1 cellular context compared by ENCODE assay signal in genomic region chr12:86712425-86712843, GRCh38.
TF ChIP-seq lines count a peak whose summit lies in the region.

No MANE protein-coding gene starts in this region.

TF ChIP-seq in WTC11, 78 proteins besides CTCF, POLR2A, EP300 and RAD21 (continued from another document):
- TF ChIP-seq AFF4 (CRISPR knock-in tag; IDR thresholded peaks at IDR 0.05; ENCODE audit: borderline replicate concordance) (no peak), MAX (CRISPR knock-in tag; IDR thresholded peaks at IDR 0.05) (no peak), ATF3 (CRISPR knock-in tag; conservative IDR thresholded peaks at IDR 0.05) (no peak), ZBTB43 (CRISPR knock-in tag; IDR thresholded peaks at IDR 0.05) (no peak), AR (CRISPR knock-in tag; IDR thresholded peaks at IDR 0.05) (no peak), MLX (CRISPR knock-in tag; IDR thresholded peaks at IDR 0.05) (no peak), CREM (CRISPR knock-in tag; IDR thresholded peaks at IDR 0.05) (no peak), ATF1 (CRISPR knock-in tag; IDR thresholded peaks at IDR 0.05) (no peak), IRF2 (CRISPR knock-in tag; IDR thresholded peaks at IDR 0.05; ENCODE audit: borderline replicate concordance, low read depth) (no peak), ZNF423 (CRISPR knock-in tag; IDR thresholded peaks at IDR 0.05) (no peak), ZNF219 (CRISPR knock-in tag; IDR thresholded peaks at IDR 0.05; ENCODE audit: borderline replicate concordance) (no peak), E2F5 (CRISPR knock-in tag; IDR thresholded peaks at IDR 0.05) (no peak)
